In genomic region chr2:176075476-176075875, GRCh38 we compare ENCODE assay signal across 28 cellular contexts. TPM values are rescaled to one million over a fixed set of nuclear protein-coding genes. Genes with fewer than 3 reads are reported as not detected.
DNase-seq lines count a peak whose midpoint lies in the region; ATAC-seq and TF ChIP-seq lines count a peak whose summit lies in the region.
"Had no signal": no experiment of that assay in that cellular context is flagged by ENCODE, and none has a peak within 500 bp of the region (broad histone marks: within the 10 kb centered on the region; RNA-seq: fewer than 3 reads in every experiment).

No MANE protein-coding gene starts in this region.

- H3K4me3 Mint-ChIP-seq in WTC11 (peak overlapping the region; percentile 36), nephron (peak overlapping the region in 2 of 3 experiments; percentile 25 to 43), mesothelial cell of epicardium (no peak overlapping the region)

- no peak overlapping the region for H3K27ac ChIP-seq in tibial artery
- H3K27ac ChIP-seq: dorsolateral prefrontal cortex, thoracic aorta, WERI-Rb-1 had no signal

- POLR2A ChIA-PET in WTC11 (lab: Charles Lee) = no interaction called here

- H3K36me3 Mint-ChIP-seq in WTC11 (no peaks in the 10 kb centered on the region), nephron (ENCODE audit: low read depth) (no peaks in the 10 kb centered on the region), mesothelial cell of epicardium (no peaks in the 10 kb centered on the region)
- H3K36me3 Mint-ChIP-seq: CD4-positive, CD25-positive, alpha-beta regulatory T cell had no signal

- DNase-seq in ELR (ENCODE audit: low read depth) (peak; percentile 11), NCI-H1694 (lab: John Stamatoyannopoulos, UW) (peak; percentile 90), WTC11 (ENCODE audit: low spot score) (no peak), mesothelial cell of epicardium (ENCODE audit: low spot score in 2 of 2, unreplicated experiment in 2 of 2) (no peak), tibial artery (no peak)
- DNase-seq: activated CD4-positive, alpha-beta T cell treated with anti-CD3 and anti-CD28 coated beads, Interleukin-2, amount 50 U/mL, for 48 hours; activated naive CD4-positive, alpha-beta T cell; amniotic stem cell; CD4-positive, CD25-positive, alpha-beta regulatory T cell; central memory CD4-positive, alpha-beta T cell; dorsolateral prefrontal cortex; erythroblast; foreskin melanocyte; hypothalamus; kidney; SIG-M5; WERI-Rb-1 had no signal

- no peak overlapping the region for H3K4me3 ChIP-seq in tibial artery
- H3K4me3 ChIP-seq: dorsolateral prefrontal cortex, GM12878, lung, thoracic aorta had no signal

- no peak for TF ChIP-seq CTCF in WTC11 (IDR thresholded peaks at IDR 0.05)
- TF ChIP-seq CTCF in nephron (IDR thresholded peaks at IDR 0.05; ENCODE audit: unreplicated experiment in 3 of 3) = no peak
- TF ChIP-seq CTCF in mesothelial cell of epicardium (IDR thresholded peaks at IDR 0.05; ENCODE audit: unreplicated experiment) = no peak
- TF ChIP-seq CTCF in tibial artery (IDR thresholded peaks at IDR 0.05) = no peak

- no peak overlapping the region for H3K27ac Mint-ChIP-seq in WTC11
- no peak overlapping the region for H3K27ac Mint-ChIP-seq in nephron
- no peak overlapping the region for H3K27ac Mint-ChIP-seq in mesothelial cell of epicardium
- H3K27ac Mint-ChIP-seq: CD4-positive, CD25-positive, alpha-beta regulatory T cell had no signal

- no peak for ATAC-seq in WTC11
- ATAC-seq in HG03457 (IDR thresholded peaks at IDR 0.05; ENCODE audit: unreplicated experiment) = no peak
- no peak for ATAC-seq in GM21576 (IDR thresholded peaks at IDR 0.05; ENCODE audit: unreplicated experiment)
- ATAC-seq: GM12878, sciatic nerve had no signal

- CTCF ChIA-PET in WTC11 (lab: Charles Lee) = interaction anchor here (0.8 to 1.9 kb wide), 2 partner anchors 10 to 22 kb away, joined by 3 to 11 read pairs; no protein-coding TSS in a partner anchor

- intact Hi-C loops in tibial artery (cut with DNase I; ENCODE audit: low total_unique reads) = no loop called here

- no peaks in the 10 kb centered on the region for H3K9me3 ChIP-seq in tibial artery
- H3K9me3 ChIP-seq: thoracic aorta had no signal

- peaks cover 0 to 25% (median 17%) of the 10 kb centered on the region in 4 donors for H3K4me1 ChIP-seq in tibial artery

- no peaks in the 10 kb centered on the region for H3K36me3 ChIP-seq in tibial artery
- H3K36me3 ChIP-seq: thoracic aorta, WERI-Rb-1 had no signal

- H3K27me3 ChIP-seq in tibial artery = peaks cover 15 to 99% of the 10 kb centered on the region in 2 donors

- H3K9me3 Mint-ChIP-seq in WTC11 (no peaks in the 10 kb centered on the region), nephron (peaks cover 2% of the 10 kb centered on the region), mesothelial cell of epicardium (no peaks in the 10 kb centered on the region)

- H3K4me1 Mint-ChIP-seq in WTC11 (peaks cover 33% of the 10 kb centered on the region), nephron (peaks cover 11% of the 10 kb centered on the region), mesothelial cell of epicardium (peaks cover 8% of the 10 kb centered on the region)

- peaks cover 98% of the 10 kb centered on the region for H3K27me3 Mint-ChIP-seq in WTC11 (ENCODE audit: low read depth)
- H3K27me3 Mint-ChIP-seq in nephron (ENCODE audit: low read depth) = peaks cover 97% of the 10 kb centered on the region
- H3K27me3 Mint-ChIP-seq in mesothelial cell of epicardium (ENCODE audit: low read depth) = peaks cover 96% of the 10 kb centered on the region

TF ChIP-seq in WTC11, 78 proteins besides CTCF, POLR2A, EP300 and RAD21:
- TF ChIP-seq ATF3 (CRISPR knock-in tag; conservative IDR thresholded peaks at IDR 0.05) = no peak
- no peak for TF ChIP-seq CBFB (CRISPR knock-in tag; IDR thresholded peaks at IDR 0.05; ENCODE audit: low read depth)
- no peak for TF ChIP-seq ZBTB43 (CRISPR knock-in tag; IDR thresholded peaks at IDR 0.05)
- TF ChIP-seq AFF4 (CRISPR knock-in tag; IDR thresholded peaks at IDR 0.05; ENCODE audit: borderline replicate concordance) = no peak
- TF ChIP-seq ZNF423 (CRISPR knock-in tag; IDR thresholded peaks at IDR 0.05) = no peak
- no peak for TF ChIP-seq E2F4 (CRISPR knock-in tag; IDR thresholded peaks at IDR 0.05; ENCODE audit: borderline replicate concordance, low read depth)
- no peak for TF ChIP-seq ZNF396 (CRISPR knock-in tag; IDR thresholded peaks at IDR 0.05; ENCODE audit: borderline replicate concordance)
- TF ChIP-seq FOXP1 (CRISPR knock-in tag; IDR thresholded peaks at IDR 0.05; ENCODE audit: borderline replicate concordance) = no peak
- no peak for TF ChIP-seq ZNF121 (CRISPR knock-in tag; IDR thresholded peaks at IDR 0.05)
- TF ChIP-seq KAT7 (CRISPR knock-in tag; IDR thresholded peaks at IDR 0.05; ENCODE audit: borderline replicate concordance) = no peak
- no peak for TF ChIP-seq OVOL2 (CRISPR knock-in tag; IDR thresholded peaks at IDR 0.05; ENCODE audit: borderline replicate concordance)
- TF ChIP-seq GTF2I (CRISPR knock-in tag; conservative IDR thresholded peaks at IDR 0.05) = no peak
- TF ChIP-seq ZSCAN18 (CRISPR knock-in tag; IDR thresholded peaks at IDR 0.05) = no peak

RNA-seq across cellular contexts. Expression of gene EVX2, which starts 8.3 kb away (rescaled TPM):
- total RNA-seq in WTC11 (2021) (0.05 TPM in 1 of 3 replicates, not detected in the others), mesothelial cell of epicardium (0.07 to 0.09 TPM in 2 of 3 replicates, not detected in the other)
- total RNA-seq: CD4-positive, CD25-positive, alpha-beta regulatory T cell; GM12878; H4; kidney; lung; OCI-LY7; osteocyte; sciatic nerve; T-helper 2 cell treated with Interferon-gamma antibody and Interleukin-4, amounts not matched to agents 100 ng/mL and 5 ng/mL, for 36 hours; thoracic aorta had no signal

RNA-seq across cellular contexts. Expression of gene HOXD13, which starts 17.0 kb away (rescaled TPM):
- total RNA-seq in WTC11 (2021) (not detected in 3 replicates), mesothelial cell of epicardium (0.49 to 0.63 TPM (median 0.56 TPM) in 3 replicates)
- total RNA-seq: CD4-positive, CD25-positive, alpha-beta regulatory T cell; dorsolateral prefrontal cortex; GM12878; kidney; lung; OCI-LY7; osteocyte; sciatic nerve; T-helper 2 cell treated with Interferon-gamma antibody and Interleukin-4, amounts not matched to agents 100 ng/mL and 5 ng/mL, for 36 hours; thoracic aorta had no signal

RNA-seq across cellular contexts. Expression of gene HOXD12, which starts 24.1 kb away (rescaled TPM):
- total RNA-seq in WTC11 (2021) (0.17 TPM in 1 of 3 replicates, not detected in the others), mesothelial cell of epicardium (0.27 to 0.40 TPM (median 0.27 TPM) in 3 replicates)
- total RNA-seq: CD4-positive, CD25-positive, alpha-beta regulatory T cell; dorsolateral prefrontal cortex; GM12878; H4; kidney; lung; osteocyte; sciatic nerve; T-helper 2 cell treated with Interferon-gamma antibody and Interleukin-4, amounts not matched to agents 100 ng/mL and 5 ng/mL, for 36 hours; thoracic aorta had no signal

RNA-seq across cellular contexts. Expression of gene HOXD11, which starts 31.6 kb away (rescaled TPM):
- total RNA-seq in WTC11 (2021) = not detected in 3 replicates
- total RNA-seq in mesothelial cell of epicardium = 1.9 to 3.0 TPM (median 2.2 TPM) in 3 replicates
- total RNA-seq: CD4-positive, CD25-positive, alpha-beta regulatory T cell; dorsolateral prefrontal cortex; GM12878; H4; lung; OCI-LY7; osteocyte; T-helper 2 cell treated with Interferon-gamma antibody and Interleukin-4, amounts not matched to agents 100 ng/mL and 5 ng/mL, for 36 hours; thoracic aorta had no signal

RNA-seq across cellular contexts. Expression of gene HOXD10, which starts 41.1 kb away (rescaled TPM):
- total RNA-seq in WTC11 (2021) = not detected in 3 replicates
- total RNA-seq in mesothelial cell of epicardium = 3.2 to 4.1 TPM (median 3.9 TPM) in 3 replicates
- total RNA-seq: CD4-positive, CD25-positive, alpha-beta regulatory T cell; GM12878; H4; OCI-LY7; osteocyte; T-helper 2 cell treated with Interferon-gamma antibody and Interleukin-4, amounts not matched to agents 100 ng/mL and 5 ng/mL, for 36 hours; thoracic aorta had no signal

Comparison
In these comparisons a context has a peak if more than half of its experiments do, and no peak if none do; other contexts are left out.
1. DNase-seq: peak in ELR (single experiment) and NCI-H1694 (single experiment); none in WTC11 (single experiment), mesothelial cell of epicardium (0 of 2) and tibial artery (0 of 2).